In the genomic region with DNA sequence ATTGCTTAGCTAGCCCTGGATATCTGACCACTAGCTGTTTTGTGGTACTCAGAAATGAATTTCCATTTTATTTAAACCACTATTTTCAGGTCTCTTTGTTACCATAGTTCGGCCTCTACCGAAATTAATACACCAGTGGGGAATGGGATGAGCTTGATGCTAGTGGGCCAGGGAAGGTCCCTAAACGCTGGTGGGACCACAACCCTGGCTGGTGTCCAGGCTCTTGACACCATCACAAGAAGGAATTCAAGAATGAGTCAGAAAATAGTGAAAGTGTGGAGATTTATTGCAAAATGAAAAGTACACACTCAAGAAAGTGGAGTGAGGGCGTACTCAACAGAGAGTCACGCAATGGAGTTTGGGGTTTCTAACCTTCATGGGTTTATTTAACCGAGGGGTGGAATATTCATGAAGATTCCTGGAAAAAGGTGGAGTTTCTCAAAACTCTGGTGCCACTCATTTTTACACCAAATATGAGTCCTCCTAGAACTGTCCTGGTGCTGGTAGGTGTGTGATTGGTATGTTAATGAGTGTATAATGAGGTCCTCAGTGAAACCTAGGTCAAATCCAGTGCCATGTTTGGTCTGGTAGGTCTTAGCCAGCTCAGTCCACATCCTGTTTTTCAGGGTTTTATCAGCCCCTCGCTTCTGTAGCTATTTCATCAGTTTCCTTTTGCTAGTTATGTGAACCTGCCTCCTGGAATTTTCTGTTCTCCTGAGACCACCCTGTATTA, we compare ENCODE assay signal across 2 cellular contexts.
TF ChIP-seq lines count a peak whose summit lies in the region.

No MANE protein-coding gene starts in this region.

TF ChIP-seq in GM23338, 12 proteins besides CTCF, POLR2A, EP300 and RAD21 (continues in another document):
- TF ChIP-seq REST (IDR thresholded peaks at IDR 0.05; ENCODE audit: unreplicated experiment) (no peak), EZH2phosphoT487 (IDR thresholded peaks at IDR 0.05; ENCODE audit: unreplicated experiment) (no peak), ZNF114 (CRISPR knock-in tag; IDR thresholded peaks at IDR 0.05) (no peak), POLR2AphosphoS5 (IDR thresholded peaks at IDR 0.05; ENCODE audit: low read depth) (no peak), JUNB (IDR thresholded peaks at IDR 0.05; ENCODE audit: unreplicated experiment) (no peak), STAT1 (IDR thresholded peaks at IDR 0.05; ENCODE audit: unreplicated experiment) (no peak), EZH2 (IDR thresholded peaks at IDR 0.05; ENCODE audit: low read depth, unreplicated experiment) (no peak), ZNF331 (CRISPR knock-in tag; IDR thresholded peaks at IDR 0.05; ENCODE audit: low read depth) (no peak), CREB1 (CRISPR knock-in tag; IDR thresholded peaks at IDR 0.05; ENCODE audit: low read depth) (no peak), ETS1 (IDR thresholded peaks at IDR 0.05) (no peak), NANOG (IDR thresholded peaks at IDR 0.05; ENCODE audit: borderline replicate concordance) (no peak)

TF ChIP-seq in GM12878, 131 proteins besides CTCF, POLR2A, EP300 and RAD21:
- TF ChIP-seq EGR1 (IDR thresholded peaks at IDR 0.05; ENCODE audit: borderline replicate concordance in 1 of 2, low read depth in 2 of 2, low read length in 2 of 2), result no peak
- TF ChIP-seq, protein P1, sequence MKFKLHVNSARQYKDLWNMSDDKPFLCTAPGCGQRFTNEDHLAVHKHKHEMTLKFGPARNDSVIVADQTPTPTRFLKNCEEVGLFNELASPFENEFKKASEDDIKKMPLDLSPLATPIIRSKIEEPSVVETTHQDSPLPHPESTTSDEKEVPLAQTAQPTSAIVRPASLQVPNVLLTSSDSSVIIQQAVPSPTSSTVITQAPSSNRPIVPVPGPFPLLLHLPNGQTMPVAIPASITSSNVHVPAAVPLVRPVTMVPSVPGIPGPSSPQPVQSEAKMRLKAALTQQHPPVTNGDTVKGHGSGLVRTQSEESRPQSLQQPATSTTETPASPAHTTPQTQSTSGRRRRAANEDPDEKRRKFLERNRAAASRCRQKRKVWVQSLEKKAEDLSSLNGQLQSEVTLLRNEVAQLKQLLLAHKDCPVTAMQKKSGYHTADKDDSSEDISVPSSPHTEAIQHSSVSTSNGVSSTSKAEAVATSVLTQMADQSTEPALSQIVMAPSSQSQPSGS (IDR thresholded peaks at IDR 0.05; ENCODE audit: low read length), result no peak
